Comparison of ENCODE assay signal across 8 cellular contexts in the genomic region with DNA sequence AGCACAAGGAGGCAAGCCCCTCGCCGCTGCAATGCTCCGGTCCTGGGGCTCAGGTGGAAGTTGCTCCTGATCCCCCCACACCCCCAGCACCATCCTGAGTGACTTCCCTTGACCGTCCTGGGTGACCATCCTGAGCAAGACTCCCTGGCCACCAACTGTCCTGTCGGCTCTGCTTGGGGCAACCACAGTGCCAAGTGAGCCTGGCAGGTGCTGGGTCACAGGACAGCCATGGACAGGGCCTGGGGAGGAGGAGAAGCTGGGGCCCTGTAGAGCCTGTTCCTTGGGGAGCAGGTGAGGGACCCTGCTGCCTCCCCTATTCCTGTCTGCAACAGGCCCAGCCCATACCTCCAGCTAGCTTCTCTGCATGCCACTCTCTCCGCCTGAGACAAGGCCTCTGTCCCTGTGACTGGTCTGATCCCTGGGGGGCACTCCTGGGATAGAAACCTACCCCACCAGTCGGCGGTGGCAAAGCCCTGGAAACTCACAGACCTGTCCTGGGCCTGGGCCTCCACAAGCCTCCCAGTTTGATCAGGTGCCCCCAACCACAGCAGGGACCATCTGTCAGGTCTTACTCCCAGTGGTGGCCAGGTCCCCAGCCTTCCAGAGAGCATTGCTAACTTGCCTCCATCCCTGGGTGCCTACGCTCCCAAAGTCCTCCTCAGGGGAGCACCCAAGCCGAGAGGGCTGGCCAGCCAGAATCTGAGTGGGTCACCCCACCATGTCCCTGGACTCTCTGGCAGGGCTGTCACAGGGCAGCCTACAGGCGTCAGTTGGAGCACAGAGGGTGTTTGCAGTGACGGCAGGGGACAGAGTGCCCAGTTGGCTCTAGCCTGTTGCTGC.
DNase-seq lines count a peak whose midpoint lies in the region; ATAC-seq and TF ChIP-seq lines count a peak whose summit lies in the region.

No MANE protein-coding gene starts in this region.

- H3K27ac Mint-ChIP-seq in dendritic cell treated with granulocyte-macrophage colony-stimulating factor and Interleukin-4, amounts not matched to agents 40 ng/mL and 50 ng/mL, for 4 days: peak overlapping the region; percentile 97
- no peak overlapping the region for H3K27ac Mint-ChIP-seq in type B pancreatic cell

- no peak for DNase-seq in activated T-cell treated with anti-CD3 and anti-CD28 coated beads, Interleukin-2, amount 50 U/mL, for 4 hours
- DNase-seq in activated T-cell treated with anti-CD3 and anti-CD28 coated beads for 4 hours (no peak), middle frontal gyrus (ENCODE audit: extremely low spot score, low spot score) (peak; percentile 2), type B pancreatic cell (ENCODE audit: extremely low spot score, unreplicated experiment) (no peak), GF-D8 (lab: John Stamatoyannopoulos, UW) (no peak), occipital lobe (lab: John Stamatoyannopoulos, UW) (no peak), NCI-H345 (lab: John Stamatoyannopoulos, UW) (no peak)

- no peaks in the 10 kb centered on the region for H3K36me3 Mint-ChIP-seq in activated T-cell treated with anti-CD3 and anti-CD28 coated beads, Interleukin-2, amount 50 U/mL, for 4 hours (ENCODE audit: insufficient read depth)
- H3K36me3 Mint-ChIP-seq in dendritic cell treated with granulocyte-macrophage colony-stimulating factor and Interleukin-4, amounts not matched to agents 40 ng/mL and 50 ng/mL, for 4 days (ENCODE audit: low read depth): peaks cover 23% of the 10 kb centered on the region
- H3K36me3 Mint-ChIP-seq in type B pancreatic cell: no peaks in the 10 kb centered on the region

- intact Hi-C loops in dendritic cell treated with granulocyte-macrophage colony-stimulating factor and Interleukin-4, amounts not matched to agents 40 ng/mL and 50 ng/mL, for 4 days (cut with micrococcal nuclease): loop anchor here (2.0 kb wide), 1 partner anchor 39 kb away; no protein-coding TSS in a partner anchor

- TF ChIP-seq CTCF in type B pancreatic cell (conservative IDR thresholded peaks at IDR 0.05): no peak

- no peaks in the 10 kb centered on the region for H3K27me3 Mint-ChIP-seq in activated T-cell treated with anti-CD3 and anti-CD28 coated beads, Interleukin-2, amount 50 U/mL, for 4 hours (ENCODE audit: low read depth)
- H3K27me3 Mint-ChIP-seq in dendritic cell treated with granulocyte-macrophage colony-stimulating factor and Interleukin-4, amounts not matched to agents 40 ng/mL and 50 ng/mL, for 4 days: no peaks in the 10 kb centered on the region
- peaks cover 32% of the 10 kb centered on the region for H3K27me3 Mint-ChIP-seq in type B pancreatic cell

- no peak for ATAC-seq in activated T-cell treated with anti-CD3 and anti-CD28 coated beads, Interleukin-2, amount 50 U/mL, for 4 hours

- no peaks in the 10 kb centered on the region for H3K9me3 Mint-ChIP-seq in activated T-cell treated with anti-CD3 and anti-CD28 coated beads, Interleukin-2, amount 50 U/mL, for 4 hours
- H3K9me3 Mint-ChIP-seq in dendritic cell treated with granulocyte-macrophage colony-stimulating factor and Interleukin-4, amounts not matched to agents 40 ng/mL and 50 ng/mL, for 4 days: no peaks in the 10 kb centered on the region
- H3K9me3 Mint-ChIP-seq in type B pancreatic cell: no peaks in the 10 kb centered on the region

- H3K4me3 Mint-ChIP-seq in activated T-cell treated with anti-CD3 and anti-CD28 coated beads, Interleukin-2, amount 50 U/mL, for 4 hours: peak overlapping the region; percentile 75
- H3K4me3 Mint-ChIP-seq in dendritic cell treated with granulocyte-macrophage colony-stimulating factor and Interleukin-4, amounts not matched to agents 40 ng/mL and 50 ng/mL, for 4 days: peak overlapping the region; percentile 87
- peak overlapping the region; percentile 66 for H3K4me3 Mint-ChIP-seq in type B pancreatic cell

- peaks cover 34% of the 10 kb centered on the region for H3K4me1 Mint-ChIP-seq in activated T-cell treated with anti-CD3 and anti-CD28 coated beads, Interleukin-2, amount 50 U/mL, for 4 hours (ENCODE audit: low read depth)
- peaks cover 73% of the 10 kb centered on the region for H3K4me1 Mint-ChIP-seq in dendritic cell treated with granulocyte-macrophage colony-stimulating factor and Interleukin-4, amounts not matched to agents 40 ng/mL and 50 ng/mL, for 4 days (ENCODE audit: low read depth)
- H3K4me1 Mint-ChIP-seq in type B pancreatic cell (ENCODE audit: unreplicated experiment): no peaks in the 10 kb centered on the region
